ENCODE assay signal across 8 cellular contexts in genomic region chr20:45011108-45011526, GRCh38. TPM values are rescaled to one million over a fixed set of nuclear protein-coding genes. Genes with fewer than 3 reads are reported as not detected.
DNase-seq lines count a peak whose midpoint lies in the region; ATAC-seq and TF ChIP-seq lines count a peak whose summit lies in the region.

No MANE protein-coding gene starts in this region.

- H3K4me3 ChIP-seq in IMR-90 (ENCODE audit: insufficient read depth, low read depth, low read length): no peak overlapping the region
- no peak overlapping the region for H3K4me3 ChIP-seq in Peyer's patch

- peaks cover 3 to 21% of the 10 kb centered on the region in 2 experiments; a peak in 3 of 4 replicates for H3K79me1 ChIP-seq in IMR-90 (ENCODE audit: low read depth in 1 of 2, low read length in 2 of 2)

- H3K36me3 ChIP-seq in IMR-90 (ENCODE audit: control insufficient read depth, insufficient read depth, low read length) (peaks cover 5% of the 10 kb centered on the region; the same call in 1 of the 2 replicates), Peyer's patch (peaks cover 0 to 30% (median 0%) of the 10 kb centered on the region in 3 donors)

- intact Hi-C loops in IMR-90 (cut with micrococcal nuclease) (loop anchor here (1.0 to 2.0 kb wide), 3 partner anchors 34 to 279 kb away; no protein-coding TSS in a partner anchor), head of caudate nucleus (cut with DNase I) (no loop called here)

- WGBS in IMR-90 (ENCODE audit: extremely low coverage in 2 of 2, insufficient read length in 1 of 2), 2 experiments: no CpG with 5 or more reads among the region's 2 CpGs

- H2BK120ac ChIP-seq in IMR-90 (ENCODE audit: low read depth, low read length): no peak overlapping the region

- H3K4me1 ChIP-seq in IMR-90 (ENCODE audit: control insufficient read depth, insufficient read depth, low read length): peaks cover 15% of the 10 kb centered on the region
- peaks cover 0 to 10% (median 0%) of the 10 kb centered on the region in 4 donors for H3K4me1 ChIP-seq in Peyer's patch

- H4K91ac ChIP-seq in IMR-90 (ENCODE audit: insufficient read depth, low read depth, low read length): no peak overlapping the region

- H2AFZ ChIP-seq in IMR-90 (replicated peaks; ENCODE audit: low read length, poor library complexity): no peak overlapping the region

- no TSS peak for BruUV-seq in IMR-90 (replicated peaks; lab: Mats Ljungman, UMichigan)

- peak; percentile 54 for DNase-seq in D341Med (ENCODE audit: low spot score)
- peak; percentile 80 for DNase-seq in IMR-90
- DNase-seq in Peyer's patch: peak in 2 of 3 donors; percentile 61 to 84
- peak; percentile 21 for DNase-seq in activated naive CD8-positive, alpha-beta T cell treated with anti-CD3 and anti-CD28 coated beads, Interleukin-2, amount 50 U/mL, for 16 hours (ENCODE audit: low read depth, low spot score)
- peak in 40 of 42 donors; percentile 19 to 93 (median 73) for DNase-seq in head of caudate nucleus
- DNase-seq in putamen (ENCODE audit: low spot score): peak; percentile 75

- no peak overlapping the region for H3K14ac ChIP-seq in IMR-90 (replicated peaks; ENCODE audit: low read depth, low read length)

- H4K8ac ChIP-seq in IMR-90 (ENCODE audit: low read depth in 2 of 2, low read length in 2 of 2): no peak overlapping the region; a peak in 1 of 4 replicates

- H3K56ac ChIP-seq in IMR-90 (ENCODE audit: extremely low read depth, insufficient read depth, low read length): no peak overlapping the region

- no peak overlapping the region; the same call in 1 of the 2 replicates for H4K5ac ChIP-seq in IMR-90 (ENCODE audit: low read depth, low read length)

- no peak overlapping the region for H2BK15ac ChIP-seq in IMR-90 (ENCODE audit: low read depth, low read length)

- TF ChIP-seq POLR2A in IMR-90 (IDR thresholded peaks at IDR 0.05; ENCODE audit: low read depth, low read length) (no peak), Peyer's patch (IDR thresholded peaks at IDR 0.05) (no peak), GM18505 (IDR thresholded peaks at IDR 0.05; ENCODE audit: borderline replicate concordance, extremely low read depth, insufficient read depth, insufficient read length) (no peak)

- no peak overlapping the region for H3K4ac ChIP-seq in IMR-90 (ENCODE audit: low read depth, low read length)

- no peak overlapping the region for H2AK9ac ChIP-seq in IMR-90 (replicated peaks; ENCODE audit: low read depth, low read length, poor library complexity)

- no peak overlapping the region for H2AK5ac ChIP-seq in IMR-90 (ENCODE audit: low read depth, low read length)

- H3K23ac ChIP-seq in IMR-90 (ENCODE audit: low read depth, low read length): no peak overlapping the region

- H3K9me3 ChIP-seq in IMR-90 (ENCODE audit: control insufficient read depth, insufficient read depth, low read length) (no peaks in the 10 kb centered on the region), Peyer's patch (no peaks in the 10 kb centered on the region)

- POLR2A ChIA-PET in IMR-90 (lab: Charles Lee; ENCODE audit: unreplicated experiment): no interaction called here

- ATAC-seq in IMR-90 (ENCODE audit: low read depth): peak; percentile 74
- ATAC-seq in GM18505 (IDR thresholded peaks at IDR 0.05; ENCODE audit: unreplicated experiment): no peak
- ATAC-seq in GM18502 (IDR thresholded peaks at IDR 0.05; ENCODE audit: poor library complexity, unreplicated experiment): no peak

- H3K18ac ChIP-seq in IMR-90 (ENCODE audit: low read depth, low read length): peak overlapping the region; percentile 50; the same call in 1 of the 2 replicates

- H3K9me1 ChIP-seq in IMR-90 (ENCODE audit: insufficient read depth, low read length): no peaks in the 10 kb centered on the region

- peak overlapping the region; percentile 76 for H2BK5ac ChIP-seq in IMR-90 (ENCODE audit: low read depth, low read length, poor library complexity, severe bottlenecking)

- no peak overlapping the region for H3K27ac ChIP-seq in IMR-90 (ENCODE audit: insufficient read depth, low read length)
- H3K27ac ChIP-seq in Peyer's patch: no peak overlapping the region

- H2BK20ac ChIP-seq in IMR-90 (ENCODE audit: low read depth, low read length): no peak overlapping the region

- TF ChIP-seq CTCF in IMR-90 (conservative IDR thresholded peaks at IDR 0.05; ENCODE audit: low read depth, low read length) (peak; percentile 75), Peyer's patch (IDR thresholded peaks at IDR 0.05) (peak; percentile 30 to 75 (median 60))

- no peak overlapping the region; the same call in 1 of the 2 replicates for H3K9ac ChIP-seq in IMR-90 (ENCODE audit: low read depth, low read length)

- in situ Hi-C loops in IMR-90 (cut with MboI; ENCODE audit: low sequenced_read_pairs): loop anchor here (10.0 kb wide), 1 partner anchor 274 kb away; no protein-coding TSS in a partner anchor

- dilution Hi-C loops in IMR-90 (cut with HindIII; ENCODE audit: low sequenced_read_pairs, unreplicated experiment): no loop called here

- no peak overlapping the region; the same call in 1 of the 2 replicates for H3K4me2 ChIP-seq in IMR-90 (ENCODE audit: low read depth, low read length)

- TF ChIP-seq RAD21 in IMR-90 (IDR thresholded peaks at IDR 0.05; ENCODE audit: low read length): peak; percentile 81

- CTCF ChIA-PET in IMR-90 (lab: Yijun Ruan, JAX): interaction anchor here (0.6 to 3.1 kb wide), 9 partner anchors 25 to 283 kb away, joined by 3 to 18 read pairs (median 4); partner anchors contain the start of gene WFDC5

- no peaks in the 10 kb centered on the region for H4K20me1 ChIP-seq in IMR-90 (ENCODE audit: insufficient read depth, low read length)

- H3K27me3 ChIP-seq in IMR-90 (ENCODE audit: control insufficient read depth, insufficient read depth, low read length): no peaks in the 10 kb centered on the region
- H3K27me3 ChIP-seq in Peyer's patch: no peaks in the 10 kb centered on the region

TF ChIP-seq in IMR-90, 13 proteins besides CTCF, POLR2A, EP300 and RAD21:
- TF ChIP-seq SMC3 (IDR thresholded peaks at IDR 0.05; ENCODE audit: low read depth, low read length) (peak; percentile 71), RFX5 (IDR thresholded peaks at IDR 0.05; ENCODE audit: low read depth, low read length) (no peak)
TF ChIP-seq in IMR-90: peak in this region for 1.

RNA-seq across cellular contexts. Expression of gene STK4, which starts 44.8 kb away (rescaled TPM):
- 22.2 and 30.0 TPM in 2 replicates for total RNA-seq in IMR-90 (2012; rRNA removed)
- polyA plus RNA-seq in IMR-90 (2012; rRNA removed): 8.3 and 10.2 TPM in 2 replicates
- 2.1 and 3.0 TPM in 2 replicates for polyA plus RNA-seq in IMR-90 (2012; cell fraction: cytosol; rRNA removed)
- 3.0 and 14.5 TPM in 2 replicates for polyA plus RNA-seq in IMR-90 (2012; cell fraction: nucleus; rRNA removed; ENCODE audit: low replicate concordance)
- 100 to 1,000 TPM in 1 of 4 donors, 10 to 100 TPM in 3; 27.7 to 128 (median 42.9) TPM for total RNA-seq in Peyer's patch

RNA-seq across cellular contexts. Expression of gene TOMM34, which starts 50.9 kb away (rescaled TPM):
- total RNA-seq in IMR-90 (2012; rRNA removed) (82.8 and 97.5 TPM in 2 replicates), Peyer's patch (10 to 100 TPM in 3 of 4 donors, 1 to 10 TPM in 1; 8.4 to 19.0 (median 12.2) TPM)
- polyA plus RNA-seq in IMR-90 (2012; rRNA removed): 98.2 and 101 TPM in 2 replicates
- 52.7 and 67.7 TPM in 2 replicates for polyA plus RNA-seq in IMR-90 (2012; cell fraction: cytosol; rRNA removed)
- 29.9 and 31.3 TPM in 2 replicates for polyA plus RNA-seq in IMR-90 (2012; cell fraction: nucleus; rRNA removed; ENCODE audit: low replicate concordance)

Comparison
In these comparisons a context has a peak if more than half of its experiments do, and no peak if none do; other contexts are left out.
1. DNase-seq: peak in every context shown above with its lines; median percentile 80 in IMR-90; 75 in putamen; 73 in head of caudate nucleus; 72 in Peyer's patch; 54 in D341Med; 21 in activated naive CD8-positive, alpha-beta T cell treated with anti-CD3 and anti-CD28 coated beads, Interleukin-2, amount 50 U/mL, for 16 hours.